In the genomic region with DNA sequence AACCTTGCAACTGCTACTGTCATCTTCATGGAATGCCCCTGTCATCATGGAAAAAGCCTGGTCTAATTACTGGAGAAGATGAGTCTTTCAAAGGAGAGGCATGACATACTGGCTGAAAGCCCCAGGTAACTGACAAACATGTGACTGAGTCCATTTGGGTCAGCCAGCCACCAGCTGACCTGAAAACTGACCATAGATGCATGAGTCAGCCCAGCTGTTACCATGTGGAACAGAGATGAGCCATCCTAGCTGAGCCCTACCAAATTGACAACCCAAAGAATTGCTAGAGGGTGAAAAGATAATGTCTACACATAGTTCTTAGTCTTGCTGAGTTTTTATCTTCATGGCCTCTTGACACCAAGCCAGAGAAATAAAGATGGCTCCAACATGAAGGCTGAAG, we compare ENCODE assay signal across 23 cellular contexts.
DNase-seq lines count a peak whose midpoint lies in the region; ATAC-seq, FAIRE-seq and TF ChIP-seq lines count a peak whose summit lies in the region.
"Had no signal": no experiment of that assay in that cellular context is flagged by ENCODE, and none has a peak within 500 bp of the region (broad histone marks: within the 10 kb centered on the region; RNA-seq: fewer than 3 reads in every experiment).

No MANE protein-coding gene starts in this region.

- POLR2A ChIA-PET in HepG2 (lab: Yijun Ruan, JAX), result no interaction called here

- no peak for FAIRE-seq in HepG2 (lab: Jason Lieb, UNC)
- FAIRE-seq: A549, GM12891, GM18507 had no signal

- no TSS peak for BruUV-seq in HepG2 (replicated peaks; lab: Mats Ljungman, UMichigan)

- H3K4me3 ChIP-seq in HepG2 (replicated peaks in 1 of 3; ENCODE audit: insufficient read depth in 1 of 3, low read depth in 2 of 3, low read length in 3 of 3), result no peak overlapping the region
- H3K4me3 ChIP-seq in right lobe of liver, result no peak overlapping the region
- H3K4me3 ChIP-seq in trophoblast cell (ENCODE audit: low read depth, low read length), result no peak overlapping the region
- H3K4me3 ChIP-seq in tibial nerve, result no peak overlapping the region
- H3K4me3 ChIP-seq: A549 had no signal

- H3K27ac ChIP-seq in HepG2 (ENCODE audit: extremely low read length, insufficient read depth, low read length) (no peak overlapping the region), right lobe of liver (no peak overlapping the region), trophoblast cell (ENCODE audit: low read depth, low read length) (no peak overlapping the region), tibial nerve (no peak overlapping the region)
- H3K27ac ChIP-seq: A549 had no signal

- H3K79me2 ChIP-seq in HepG2 (ENCODE audit: insufficient read depth, low read length) (no peaks in the 10 kb centered on the region), trophoblast cell (ENCODE audit: control insufficient read depth, insufficient read depth, low read length, poor library complexity) (no peaks in the 10 kb centered on the region)

- no peak overlapping the region for H3K4ac ChIP-seq in trophoblast cell (ENCODE audit: low read depth, low read length)

- CTCF ChIA-PET in HepG2 (lab: Yijun Ruan, JAX; ENCODE audit: low intra/inter-chr PET ratio, low total read pairs), result no interaction called here

- H2AK5ac ChIP-seq in trophoblast cell (ENCODE audit: low read length), result no peak overlapping the region

- H4K12ac ChIP-seq in trophoblast cell (ENCODE audit: low read depth, low read length), result no peak overlapping the region

- H4K8ac ChIP-seq in trophoblast cell (ENCODE audit: low read depth, low read length), result no peak overlapping the region

- H4K20me1 ChIP-seq in HepG2 (ENCODE audit: insufficient read depth, low read length), result no peaks in the 10 kb centered on the region

- H2BK5ac ChIP-seq in trophoblast cell (ENCODE audit: low read depth, low read length, poor library complexity), result no peak overlapping the region

- no peaks in the 10 kb centered on the region for H3K27me3 ChIP-seq in HepG2 (ENCODE audit: control insufficient read depth in 1 of 2, insufficient read depth in 2 of 2, low read length in 2 of 2)
- H3K27me3 ChIP-seq in right lobe of liver, result no peaks in the 10 kb centered on the region
- H3K27me3 ChIP-seq in trophoblast cell (ENCODE audit: insufficient read depth, low read length), result no peaks in the 10 kb centered on the region
- H3K27me3 ChIP-seq in tibial nerve, result no peaks in the 10 kb centered on the region

- H2AFZ ChIP-seq in HepG2 (ENCODE audit: low read length) (no peak overlapping the region), trophoblast cell (ENCODE audit: insufficient read depth, low read length, poor library complexity) (no peak overlapping the region)

- H3K14ac ChIP-seq in trophoblast cell (ENCODE audit: low read length), result no peak overlapping the region

- TF ChIP-seq RAD21 in HepG2 (CRISPR knock-in tag; IDR thresholded peaks at IDR 0.05), result no peak

- TF ChIP-seq CTCF in HepG2 (CRISPR knock-in tag; IDR thresholded peaks at IDR 0.05) (no peak), right lobe of liver (IDR thresholded peaks at IDR 0.05) (no peak), tibial nerve (IDR thresholded peaks at IDR 0.05) (no peak)

- H3K4me1 ChIP-seq in HepG2 (ENCODE audit: insufficient read depth, low read length) (no peaks in the 10 kb centered on the region), right lobe of liver (no peaks in the 10 kb centered on the region), trophoblast cell (ENCODE audit: control insufficient read depth in 1 of 2, insufficient read depth in 2 of 2, low read length in 2 of 2) (no peaks in the 10 kb centered on the region), tibial nerve (no peaks in the 10 kb centered on the region)
- H3K4me1 ChIP-seq: A549 had no signal

- H4K91ac ChIP-seq in trophoblast cell (ENCODE audit: low read depth, low read length), result no peak overlapping the region

- H3K9ac ChIP-seq in HepG2 (ENCODE audit: insufficient read depth, low read depth, low read length) (no peak overlapping the region), trophoblast cell (ENCODE audit: low read length) (no peak overlapping the region)

- ATAC-seq in HepG2 (no peak), right lobe of liver (no peak)
- ATAC-seq: A549, HCT116 had no signal

- H3K9me3 ChIP-seq in HepG2 (ENCODE audit: low read length) (no peaks in the 10 kb centered on the region), right lobe of liver (no peaks in the 10 kb centered on the region), trophoblast cell (ENCODE audit: insufficient read depth, low read depth, low read length) (peaks cover 5% of the 10 kb centered on the region), tibial nerve (peaks cover 0 to 9% (median 0%) of the 10 kb centered on the region in 4 donors)
- H3K9me3 ChIP-seq: A549 had no signal

- TF ChIP-seq POLR2A in HepG2 (IDR thresholded peaks at IDR 0.05; ENCODE audit: insufficient read depth in 1 of 2, low read depth in 2 of 2, low read length in 2 of 2) (no peak), right lobe of liver (IDR thresholded peaks at IDR 0.05) (no peak), tibial nerve (IDR thresholded peaks at IDR 0.05) (no peak)

- in situ Hi-C loops in HepG2 (cut with HindIII; ENCODE audit: extremely low pct_ligation_motif_present, low pct_unique_long_range_greater_than_20kb), result no loop called here

- intact Hi-C loops in HepG2 (cut with micrococcal nuclease; ENCODE audit: unreplicated experiment), result no loop called here
- intact Hi-C loops in right lobe of liver (cut with DNase I), result no loop called here

- H3K18ac ChIP-seq in trophoblast cell (ENCODE audit: low read length), result no peak overlapping the region

- no peak for TF ChIP-seq EP300 in HepG2 (IDR thresholded peaks at IDR 0.05; ENCODE audit: low read depth in 2 of 2, low read length in 2 of 2)
- TF ChIP-seq EP300 in HepG2 (CRISPR knock-in tag; IDR thresholded peaks at IDR 0.05; ENCODE audit: borderline replicate concordance), result no peak
- TF ChIP-seq EP300 in tibial nerve (IDR thresholded peaks at IDR 0.05), result no peak

- no peaks in the 10 kb centered on the region for H3K79me1 ChIP-seq in trophoblast cell (ENCODE audit: low read length)

- no peak for DNase-seq in HepG2 (ENCODE audit: low spot score)
- DNase-seq in right lobe of liver, result no peak
- DNase-seq in RKO (ENCODE audit: low spot score), result peak; percentile 41
- DNase-seq in islet precursor cell, result peak; percentile 60
- DNase-seq in trophoblast cell, result peak; percentile 42 to 69
- no peak for DNase-seq in KG1 (lab: John Stamatoyannopoulos, UW)
- no peak for DNase-seq in stimulated activated naive CD4-positive, alpha-beta T cell (lab: John Stamatoyannopoulos, UW)
- no peak for DNase-seq in tibial nerve (ENCODE audit: low spot score in 2 of 2)
- DNase-seq: 8988T; ACHN; AML-193; C1 segment of cervical spinal cord; Calu3; CD4-positive, alpha-beta memory T cell; COR-L47; DMS53; DMS79 treated with DMSO at 0.1 percent for 48 hours; GF-D8; H9 had no signal

- H3K4me2 ChIP-seq in HepG2 (ENCODE audit: low read depth, low read length) (no peak overlapping the region), trophoblast cell (ENCODE audit: low read length) (no peak overlapping the region)
- H3K4me2 ChIP-seq: A549 had no signal

- H3K36me3 ChIP-seq in HepG2 (replicated peaks in 1 of 2; ENCODE audit: control insufficient read depth in 1 of 2, insufficient read depth in 2 of 2, low read length in 2 of 2), result no peaks in the 10 kb centered on the region
- H3K36me3 ChIP-seq in right lobe of liver, result no peaks in the 10 kb centered on the region
- H3K36me3 ChIP-seq in trophoblast cell (ENCODE audit: control insufficient read depth in 1 of 2, insufficient read depth in 2 of 2, low read length in 2 of 2), result no peaks in the 10 kb centered on the region
- no peaks in the 10 kb centered on the region for H3K36me3 ChIP-seq in tibial nerve

- H2BK120ac ChIP-seq in trophoblast cell (ENCODE audit: insufficient read depth, low read length, poor library complexity), result no peak overlapping the region

- H3K23ac ChIP-seq in trophoblast cell (ENCODE audit: low read length), result no peak overlapping the region

- no peak overlapping the region for H2BK12ac ChIP-seq in trophoblast cell (ENCODE audit: low read length)

TF ChIP-seq in HepG2, 621 proteins besides CTCF, POLR2A, EP300 and RAD21:
- TF ChIP-seq ZNF121 (CRISPR knock-in tag; IDR thresholded peaks at IDR 0.05) (no peak), MZF1 (CRISPR knock-in tag; IDR thresholded peaks at IDR 0.05; ENCODE audit: borderline replicate concordance) (no peak), ZFAT (CRISPR knock-in tag; conservative IDR thresholded peaks at IDR 0.05) (no peak), ZNF331 (CRISPR knock-in tag; IDR thresholded peaks at IDR 0.05) (peak; percentile 76), ZBTB21 (CRISPR knock-in tag; IDR thresholded peaks at IDR 0.05) (no peak), ZNF563 (CRISPR knock-in tag; IDR thresholded peaks at IDR 0.05) (no peak)
- TF ChIP-seq, protein P1, sequence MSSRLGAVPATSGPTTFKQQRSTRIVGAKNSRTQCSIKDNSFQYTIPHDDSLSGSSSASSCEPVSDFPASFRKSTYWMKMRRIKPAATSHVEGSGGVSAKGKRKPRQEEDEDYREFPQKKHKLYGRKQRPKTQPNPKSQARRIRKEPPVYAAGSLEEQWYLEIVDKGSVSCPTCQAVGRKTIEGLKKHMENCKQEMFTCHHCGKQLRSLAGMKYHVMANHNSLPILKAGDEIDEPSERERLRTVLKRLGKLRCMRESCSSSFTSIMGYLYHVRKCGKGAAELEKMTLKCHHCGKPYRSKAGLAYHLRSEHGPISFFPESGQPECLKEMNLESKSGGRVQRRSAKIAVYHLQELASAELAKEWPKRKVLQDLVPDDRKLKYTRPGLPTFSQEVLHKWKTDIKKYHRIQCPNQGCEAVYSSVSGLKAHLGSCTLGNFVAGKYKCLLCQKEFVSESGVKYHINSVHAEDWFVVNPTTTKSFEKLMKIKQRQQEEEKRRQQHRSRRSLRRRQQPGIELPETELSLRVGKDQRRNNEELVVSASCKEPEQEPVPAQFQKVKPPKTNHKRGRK (CRISPR knock-in tag; IDR thresholded peaks at IDR 0.05), result no peak
TF ChIP-seq in HepG2: peak in this region for 1.

Comparison
In these comparisons a context has a peak if more than half of its experiments do, and no peak if none do; other contexts are left out.
1. DNase-seq: peak in RKO (single experiment), islet precursor cell (single experiment) and trophoblast cell (2 of 2); none in HepG2 (single experiment), right lobe of liver (0 of 3), KG1 (single experiment), stimulated activated naive CD4-positive, alpha-beta T cell (0 of 6) and tibial nerve (0 of 2).